ENCODE assay signal across 25 cellular contexts in the genomic region with DNA sequence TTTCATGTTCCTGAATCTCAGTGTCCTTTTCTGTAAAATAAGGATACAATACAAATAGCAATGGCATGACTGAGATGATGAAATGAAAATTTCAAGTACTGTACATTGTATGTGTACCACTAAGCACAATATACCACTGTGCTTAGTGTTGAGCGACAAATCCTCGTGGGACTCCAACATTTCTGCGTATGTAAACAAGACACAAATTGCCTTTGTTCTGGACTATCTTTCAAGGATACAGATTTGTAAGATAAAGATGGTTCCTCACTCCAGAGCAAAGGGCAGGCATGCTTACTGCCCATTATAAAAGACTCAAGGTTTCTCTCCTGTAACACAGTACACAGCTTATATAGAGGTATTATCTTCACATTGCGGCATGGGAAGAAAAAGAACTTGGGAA.
"Had no signal": no experiment of that assay in that cellular context is flagged by ENCODE, and none has a peak within 500 bp of the region (broad histone marks: within the 10 kb centered on the region; RNA-seq: fewer than 3 reads in every experiment).

No MANE protein-coding gene starts in this region.

- H3K9me3 Mint-ChIP-seq: immature natural killer cell; memory B cell; mesothelial cell of epicardium; natural killer cell; neural crest cell; stimulated activated naive B cell treated with anti-CD40 and anti-IgM and Interleukin-4, amounts not matched to agents 10 μg/mL and 1 μg/mL and 100 μg/mL, for 72 hours; stimulated activated naive CD8-positive, alpha-beta T cell treated with anti-CD3 and anti-CD28 coated beads, Interleukin-15, amount 100 ng/mL, for 72 hours had no signal

- H3K27ac ChIP-seq: dorsolateral prefrontal cortex, gastroesophageal sphincter, left ventricle myocardium inferior, lower lobe of right lung, ovary, right atrium auricular region, spleen, testis, tibial nerve had no signal

- ATAC-seq: esophagus mucosa; gastroesophageal sphincter; lower lobe of right lung; natural killer cell; stimulated activated naive B cell treated with anti-CD40 and anti-IgM and Interleukin-4, amounts not matched to agents 10 μg/mL and 1 μg/mL and 100 μg/mL, for 72 hours; stimulated activated naive CD8-positive, alpha-beta T cell treated with anti-CD3 and anti-CD28 coated beads, Interleukin-15, amount 100 ng/mL, for 72 hours had no signal

- H3K4me3 ChIP-seq: dorsolateral prefrontal cortex, gastroesophageal sphincter, left ventricle myocardium inferior, lower lobe of right lung, ovary, right atrium auricular region, spleen, testis, tibial nerve had no signal

- H3K36me3 ChIP-seq: ovary had no signal

- H3K36me3 Mint-ChIP-seq: natural killer cell had no signal

- H3K27ac Mint-ChIP-seq: immature natural killer cell; memory B cell; mesothelial cell of epicardium; natural killer cell; stimulated activated naive B cell treated with anti-CD40 and anti-IgM and Interleukin-4, amounts not matched to agents 10 μg/mL and 1 μg/mL and 100 μg/mL, for 72 hours; stimulated activated naive CD8-positive, alpha-beta T cell treated with anti-CD3 and anti-CD28 coated beads, Interleukin-15, amount 100 ng/mL, for 72 hours had no signal

- FAIRE-seq: endometrium, keratinocyte had no signal

- H3K27me3 Mint-ChIP-seq: memory B cell; stimulated activated naive B cell treated with anti-CD40 and anti-IgM and Interleukin-4, amounts not matched to agents 10 μg/mL and 1 μg/mL and 100 μg/mL, for 72 hours; stimulated activated naive CD8-positive, alpha-beta T cell treated with anti-CD3 and anti-CD28 coated beads, Interleukin-15, amount 100 ng/mL, for 72 hours had no signal

- H3K27me3 ChIP-seq: dorsolateral prefrontal cortex, gastroesophageal sphincter, ovary, right atrium auricular region, spleen, testis, tibial nerve had no signal

- DNase-seq: cortex of kidney; dorsolateral prefrontal cortex; effector CD8-positive, alpha-beta T cell; glutamatergic neuron; immature natural killer cell; left ventricle myocardium inferior; lower lobe of right lung; natural killer cell; ovary; spleen; stimulated activated CD4-positive, alpha-beta T cell treated with anti-CD3 and anti-CD28 coated beads, Interleukin-15, amount 100 ng/mL, for 24 hours; stimulated activated CD4-positive, alpha-beta T cell treated with anti-CD3 and anti-CD28 coated beads, Interleukin-1b, Interleukin-23, amount 100 ng/mL, for 48 hours; stimulated activated CD4-positive, alpha-beta T cell treated with anti-CD3 and anti-CD28 coated beads, Interleukin-4, amount 100 ng/mL, for 24 hours; stimulated activated naive B cell treated with anti-CD40 and anti-IgM and Interleukin-4, amounts not matched to agents 10 μg/mL and 1 μg/mL and 100 μg/mL, for 72 hours; stimulated activated naive CD8-positive, alpha-beta T cell treated with anti-CD3 and anti-CD28 coated beads, Interleukin-15, amount 100 ng/mL, for 72 hours; testis had no signal

- H3K9me3 ChIP-seq: gastroesophageal sphincter, left ventricle myocardium inferior, lower lobe of right lung, ovary, right atrium auricular region, spleen, testis, tibial nerve had no signal

- H3K4me3 Mint-ChIP-seq: immature natural killer cell; memory B cell; mesothelial cell of epicardium; natural killer cell; neural crest cell; stimulated activated naive B cell treated with anti-CD40 and anti-IgM and Interleukin-4, amounts not matched to agents 10 μg/mL and 1 μg/mL and 100 μg/mL, for 72 hours; stimulated activated naive CD8-positive, alpha-beta T cell treated with anti-CD3 and anti-CD28 coated beads, Interleukin-15, amount 100 ng/mL, for 72 hours had no signal
